Comparison of ENCODE assay signal across 15 cellular contexts in genomic region chr5:150299571-150300327, GRCh38. TPM values are rescaled to one million over a fixed set of nuclear protein-coding genes. Genes with fewer than 3 reads are reported as not detected.
DNase-seq lines count a peak whose midpoint lies in the region; ATAC-seq and TF ChIP-seq lines count a peak whose summit lies in the region.
"Had no signal": no experiment of that assay in that cellular context is flagged by ENCODE, and none has a peak within 500 bp of the region (broad histone marks: within the 10 kb centered on the region; RNA-seq: fewer than 3 reads in every experiment).

No MANE protein-coding gene starts in this region.

- H3K27me3 ChIP-seq in brain microvascular endothelial cell (replicated peaks) (no peaks in the 10 kb centered on the region), vagina (no peaks in the 10 kb centered on the region)
- peaks cover 0 to 5% of the 10 kb centered on the region in 2 donors for H3K27me3 ChIP-seq in naive thymus-derived CD4-positive, alpha-beta T cell (ENCODE audit: control insufficient read depth in 2 of 2, insufficient read depth in 2 of 2, low read length in 2 of 2)

- CTCF ChIA-PET in naive thymus-derived CD4-positive, alpha-beta T cell (lab: Charles Lee) = no interaction called here

- H3K36me3 ChIP-seq in brain microvascular endothelial cell (replicated peaks) = no peaks in the 10 kb centered on the region
- no peaks in the 10 kb centered on the region for H3K36me3 ChIP-seq in mesodermal cell (ENCODE audit: control insufficient read depth, insufficient read depth, low read length)
- H3K36me3 ChIP-seq in vagina = no peaks in the 10 kb centered on the region
- H3K36me3 ChIP-seq in naive thymus-derived CD4-positive, alpha-beta T cell (ENCODE audit: control insufficient read depth in 2 of 3, insufficient read depth in 3 of 3, low read length in 3 of 3) = no peaks in the 10 kb centered on the region

- H3K27ac Mint-ChIP-seq in naive thymus-derived CD4-positive, alpha-beta T cell = no peak overlapping the region
- H3K27ac Mint-ChIP-seq: activated CD8-positive, alpha-beta T cell treated with anti-CD3 and anti-CD28 coated beads, Interleukin-2, amount 10 ng/mL, durations not matched to agents 7 days and 5 days; activated naive CD4-positive, alpha-beta T cell treated with anti-CD3 and anti-CD28 coated beads, Interleukin-2, amount 50 U/mL, for 24 hours had no signal

- peaks cover 28 to 43% (median 31%) of the 10 kb centered on the region in 5 donors for H3K27me3 Mint-ChIP-seq in naive thymus-derived CD4-positive, alpha-beta T cell

- 90 to 95% methylated on average over 2 to 4 of the region's 6 CpGs for WGBS in mesodermal cell (ENCODE audit: insufficient coverage in 2 of 2), 2 experiments

- H3K9me3 Mint-ChIP-seq in naive thymus-derived CD4-positive, alpha-beta T cell = no peaks in the 10 kb centered on the region
- H3K9me3 Mint-ChIP-seq: activated naive CD4-positive, alpha-beta T cell treated with anti-CD3 and anti-CD28 coated beads, Interleukin-2, amount 50 U/mL, for 24 hours had no signal

- H3K4me1 ChIP-seq in mesodermal cell (ENCODE audit: control insufficient read depth, insufficient read depth, low read length, poor library complexity, severe bottlenecking) (peaks cover 38% of the 10 kb centered on the region), vagina (peaks cover 88% of the 10 kb centered on the region)
- H3K4me1 ChIP-seq in naive thymus-derived CD4-positive, alpha-beta T cell (ENCODE audit: control insufficient read depth in 2 of 2, insufficient read depth in 2 of 2, low read length in 2 of 2) = no peaks in the 10 kb centered on the region

- H3K27ac ChIP-seq in brain microvascular endothelial cell (peak overlapping the region; percentile 44), mesodermal cell (ENCODE audit: low read depth, low read length, severe bottlenecking) (peak overlapping the region; percentile 70), vagina (peak overlapping the region; percentile 87)
- no peak overlapping the region for H3K27ac ChIP-seq in naive thymus-derived CD4-positive, alpha-beta T cell (ENCODE audit: low read depth, low read length)
- H3K27ac ChIP-seq: PC-9 had no signal

- peaks cover 0 to 6% (median 5%) of the 10 kb centered on the region in 7 donors for H3K4me1 Mint-ChIP-seq in naive thymus-derived CD4-positive, alpha-beta T cell
- H3K4me1 Mint-ChIP-seq: activated naive CD4-positive, alpha-beta T cell treated with anti-CD3 and anti-CD28 coated beads, Interleukin-2, amount 50 U/mL, for 24 hours had no signal

- intact Hi-C loops in cardiac septum (cut with DNase I) (no loop called here), Right ventricle myocardium superior (cut with DNase I) (no loop called here), vagina (cut with DNase I) (no loop called here)
- intact Hi-C loops in naive thymus-derived CD4-positive, alpha-beta T cell (cut with micrococcal nuclease) = no loop called here

- no peak overlapping the region for H3K4me3 ChIP-seq in brain microvascular endothelial cell (ENCODE audit: low read depth, low read length)
- H3K4me3 ChIP-seq in mesodermal cell (ENCODE audit: extremely low read depth, insufficient read depth, low read length, poor library complexity, severe bottlenecking) = no peak overlapping the region
- no peak overlapping the region for H3K4me3 ChIP-seq in vagina
- H3K4me3 ChIP-seq in naive thymus-derived CD4-positive, alpha-beta T cell (ENCODE audit: low read length) = no peak overlapping the region
- H3K4me3 ChIP-seq: PC-9 had no signal

- TF ChIP-seq CTCF in brain microvascular endothelial cell (IDR thresholded peaks at IDR 0.05; ENCODE audit: low read depth, low read length, missing control alignments) (no peak), vagina (IDR thresholded peaks at IDR 0.05) (no peak)

- ATAC-seq in Right ventricle myocardium superior (ENCODE audit: poor library complexity) (no peak), HG03108 (IDR thresholded peaks at IDR 0.05; ENCODE audit: unreplicated experiment) (no peak)
- ATAC-seq in naive thymus-derived CD4-positive, alpha-beta T cell = no peak
- ATAC-seq: activated CD8-positive, alpha-beta T cell treated with anti-CD3 and anti-CD28 coated beads, Interleukin-2, amount 10 ng/mL, durations not matched to agents 7 days and 5 days; left colon had no signal

- no peaks in the 10 kb centered on the region for H3K9me3 ChIP-seq in mesodermal cell (ENCODE audit: control insufficient read depth, low read length)
- H3K9me3 ChIP-seq in vagina = no peaks in the 10 kb centered on the region
- H3K9me3 ChIP-seq in naive thymus-derived CD4-positive, alpha-beta T cell (ENCODE audit: control insufficient read depth in 2 of 3, low read length in 3 of 3) = no peaks in the 10 kb centered on the region

- H3K36me3 Mint-ChIP-seq in naive thymus-derived CD4-positive, alpha-beta T cell = peaks cover 0 to 3% (median 0%) of the 10 kb centered on the region in 5 donors
- H3K36me3 Mint-ChIP-seq: activated naive CD4-positive, alpha-beta T cell treated with anti-CD3 and anti-CD28 coated beads, Interleukin-2, amount 50 U/mL, for 24 hours had no signal

- TF ChIP-seq POLR2A in vagina (IDR thresholded peaks at IDR 0.05) = no peak

- peak; percentile 29 for DNase-seq in cardiac septum (ENCODE audit: low spot score)
- DNase-seq in Right ventricle myocardium superior = no peak
- no peak for DNase-seq in brain microvascular endothelial cell
- no peak for DNase-seq in vagina (ENCODE audit: extremely low spot score in 2 of 2)
- DNase-seq in naive thymus-derived CD4-positive, alpha-beta T cell = no peak
- no peak for DNase-seq in activated CD4-positive, alpha-beta T cell treated with anti-CD3 and anti-CD28 coated beads for 4 hours
- DNase-seq: activated CD8-positive, alpha-beta T cell treated with anti-CD3 and anti-CD28 coated beads, Interleukin-2, amount 10 ng/mL, durations not matched to agents 7 days and 5 days; cortex of kidney; left colon; stimulated activated CD4-positive, alpha-beta T cell treated with anti-CD3 and anti-CD28 coated beads, Interleukin-4, amount 100 ng/mL, for 4 hours had no signal

- POLR2A ChIA-PET in naive thymus-derived CD4-positive, alpha-beta T cell (lab: Charles Lee) = no interaction called here

- H3K4me3 Mint-ChIP-seq in naive thymus-derived CD4-positive, alpha-beta T cell = no peak overlapping the region
- H3K4me3 Mint-ChIP-seq: activated CD8-positive, alpha-beta T cell treated with anti-CD3 and anti-CD28 coated beads, Interleukin-2, amount 10 ng/mL, durations not matched to agents 7 days and 5 days; activated naive CD4-positive, alpha-beta T cell treated with anti-CD3 and anti-CD28 coated beads, Interleukin-2, amount 50 U/mL, for 24 hours had no signal

- in situ Hi-C loops in brain microvascular endothelial cell (cut with HindIII; ENCODE audit: low pct_ligation_motif_present, low sequenced_read_pairs) = no loop called here

RNA-seq across cellular contexts. Expression of gene ARSI, which starts 3.0 kb away (rescaled TPM):
- 0.38 TPM for total RNA-seq in cardiac septum
- total RNA-seq in Right ventricle myocardium superior = 0.38 TPM
- 4.7 TPM for polyA plus RNA-seq in mesodermal cell (2013, experiment 1 of 2)
- polyA plus RNA-seq in mesodermal cell (2013, experiment 2 of 2) = 5.6 TPM
- total RNA-seq in vagina = 4.7 TPM
- total RNA-seq in naive thymus-derived CD4-positive, alpha-beta T cell = 1 to 10 TPM in 1 of 5 experiments, not detected in 4; 1.6 TPM
- not detected for polyA plus RNA-seq in naive thymus-derived CD4-positive, alpha-beta T cell
- total RNA-seq: activated CD8-positive, alpha-beta T cell treated with anti-CD3 and anti-CD28 coated beads, Interleukin-2, amount 10 ng/mL, durations not matched to agents 7 days and 5 days had no signal

RNA-seq across cellular contexts. Expression of gene CAMK2A, which starts 10.2 kb away (rescaled TPM):
- total RNA-seq in cardiac septum (22.7 TPM), Right ventricle myocardium superior (17.1 TPM), vagina (0.49 TPM)
- polyA plus RNA-seq in mesodermal cell (2013, experiment 1 of 2) = 1.5 TPM
- 1.5 TPM for polyA plus RNA-seq in mesodermal cell (2013, experiment 2 of 2)
- not detected for total RNA-seq in naive thymus-derived CD4-positive, alpha-beta T cell
- not detected for polyA plus RNA-seq in naive thymus-derived CD4-positive, alpha-beta T cell
- total RNA-seq: activated CD8-positive, alpha-beta T cell treated with anti-CD3 and anti-CD28 coated beads, Interleukin-2, amount 10 ng/mL, durations not matched to agents 7 days and 5 days; glomerular endothelial cell had no signal

RNA-seq across cellular contexts. Expression of gene TCOF1, which starts 57.7 kb away (rescaled TPM):
- total RNA-seq in cardiac septum = 15.5 TPM
- total RNA-seq in Right ventricle myocardium superior = 17.3 TPM
- polyA plus RNA-seq in mesodermal cell (2013, experiment 1 of 2) = 51.0 TPM
- polyA plus RNA-seq in mesodermal cell (2013, experiment 2 of 2) = 46.5 TPM
- total RNA-seq in vagina = 39.3 TPM
- total RNA-seq in naive thymus-derived CD4-positive, alpha-beta T cell = 10 to 100 TPM; 45.9 to 60.0 (median 54.6) TPM
- 10 to 100 TPM in 1 of 2 donors, 1 to 10 TPM in 1; 3.9 to 27.0 TPM for polyA plus RNA-seq in naive thymus-derived CD4-positive, alpha-beta T cell

Comparison
In these comparisons a context has a peak if more than half of its experiments do, and no peak if none do; other contexts are left out.
1. RNA of gene CAMK2A, which starts 10.2 kb away (total RNA-seq): 22.7 TPM in cardiac septum (single experiment) and 17.1 TPM in Right ventricle myocardium superior (single experiment); 0.49 TPM in vagina (single experiment) and not detected in naive thymus-derived CD4-positive, alpha-beta T cell; every median in the first group is over 10 times any median in the second.